8 cellular contexts compared by ENCODE assay signal in genomic region chr18:56639094-56639361, GRCh38. TPM values are rescaled to one million over a fixed set of nuclear protein-coding genes. Genes with fewer than 3 reads are reported as not detected.
A peak's percentile ranks its signal among the peaks of the same experiment; 100 is the strongest.
DNase-seq lines count a peak whose midpoint lies in the region; ATAC-seq and TF ChIP-seq lines count a peak whose summit lies in the region.

No MANE protein-coding gene starts in this region.

- intact Hi-C loops in body of pancreas (cut with DNase I) = no loop called here

- no peak for DNase-seq in body of pancreas
- no peak for DNase-seq in AG08395 (ENCODE audit: low spot score)
- DNase-seq in SHP77 treated with DMSO at 0.1 percent for 48 hours (lab: John Stamatoyannopoulos, UW) = no peak
- no peak for DNase-seq in NCI-H446 treated with DMSO at 0.1 percent for 48 hours (lab: John Stamatoyannopoulos, UW)

- H3K27me3 ChIP-seq in HUES64 (ENCODE audit: insufficient read depth, low read length) = no peaks in the 10 kb centered on the region
- H3K27me3 ChIP-seq in body of pancreas = no peaks in the 10 kb centered on the region
- H3K27me3 ChIP-seq in mucosa of stomach (ENCODE audit: control insufficient read depth, insufficient read depth, low read length) = no peaks in the 10 kb centered on the region

- WGBS in HUES64 = 86% methylated on average over 7 of the region's 7 CpGs
- WGBS in body of pancreas, 2 donors = 17 to 23% methylated on average over 7 of the region's 7 CpGs

- ATAC-seq in GM19023 (IDR thresholded peaks at IDR 0.05; ENCODE audit: unreplicated experiment) (peak; percentile 9), body of pancreas (no peak), GM21515 (IDR thresholded peaks at IDR 0.05; ENCODE audit: unreplicated experiment) (no peak)

- H3K36me3 ChIP-seq in HUES64 (ENCODE audit: insufficient read depth, low read length) (peaks cover 11% of the 10 kb centered on the region), body of pancreas (replicated peaks in 1 of 2; ENCODE audit: insufficient read depth in 1 of 2, low read depth in 2 of 2) (no peaks in the 10 kb centered on the region), mucosa of stomach (ENCODE audit: control insufficient read depth, insufficient read depth, low read length) (no peaks in the 10 kb centered on the region)

- TF ChIP-seq CTCF in body of pancreas (IDR thresholded peaks at IDR 0.05) = no peak

- peaks cover 12% of the 10 kb centered on the region for H3K4me1 ChIP-seq in HUES64 (ENCODE audit: insufficient read depth, low read length)
- peaks cover 28% of the 10 kb centered on the region for H3K4me1 ChIP-seq in body of pancreas
- no peaks in the 10 kb centered on the region for H3K4me1 ChIP-seq in mucosa of stomach (ENCODE audit: control insufficient read depth, insufficient read depth, low read length)

- TF ChIP-seq POLR2A in body of pancreas (IDR thresholded peaks at IDR 0.05) = no peak

- peak overlapping the region; percentile 72 for H3K9ac ChIP-seq in HUES64 (ENCODE audit: low read depth, low read length)
- peak overlapping the region; percentile 57 for H3K9ac ChIP-seq in mucosa of stomach (ENCODE audit: low read length)

- H3K4me3 ChIP-seq in HUES64 (ENCODE audit: low read length) = peak overlapping the region; percentile 100
- H3K4me3 ChIP-seq in body of pancreas = no peak overlapping the region
- peak overlapping the region; percentile 42 for H3K4me3 ChIP-seq in mucosa of stomach (ENCODE audit: low read length)

- no peaks in the 10 kb centered on the region for H3K9me3 ChIP-seq in HUES64 (ENCODE audit: insufficient read depth, low read depth, low read length)
- no peaks in the 10 kb centered on the region for H3K9me3 ChIP-seq in body of pancreas
- H3K9me3 ChIP-seq in mucosa of stomach (ENCODE audit: control insufficient read depth, low read length) = no peaks in the 10 kb centered on the region

- H3K27ac ChIP-seq in HUES64 (ENCODE audit: low read depth, low read length) = peak overlapping the region; percentile 78
- H3K27ac ChIP-seq in body of pancreas = peak overlapping the region; percentile 92 to 95 (median 93)

RNA-seq across cellular contexts. Expression of gene TXNL1, which starts 0.6 kb away (rescaled TPM):
- 92.2 TPM for polyA plus RNA-seq in HUES64 (2013, experiment 1 of 2)
- 105 TPM for polyA plus RNA-seq in HUES64 (2013, experiment 2 of 2)
- total RNA-seq in body of pancreas = 10 to 100 TPM in 1 of 2 donors, 1 to 10 TPM in 1; 9.2 to 13.2 TPM

RNA-seq across cellular contexts. Expression of gene WDR7, which starts 12.1 kb away (rescaled TPM):
- polyA plus RNA-seq in HUES64 (2013, experiment 1 of 2) = 7.3 TPM
- polyA plus RNA-seq in HUES64 (2013, experiment 2 of 2) = 6.9 TPM
- total RNA-seq in body of pancreas = 10 to 100 TPM; 16.3 to 21.4 TPM

Comparison
In these comparisons a context has a peak if more than half of its experiments do, and no peak if none do; other contexts are left out.
1. H3K4me3 ChIP-seq: peak in HUES64 (single experiment) and mucosa of stomach (single experiment); none in body of pancreas (0 of 2).